ENCODE assay signal across 8 cellular contexts in the genomic region with DNA sequence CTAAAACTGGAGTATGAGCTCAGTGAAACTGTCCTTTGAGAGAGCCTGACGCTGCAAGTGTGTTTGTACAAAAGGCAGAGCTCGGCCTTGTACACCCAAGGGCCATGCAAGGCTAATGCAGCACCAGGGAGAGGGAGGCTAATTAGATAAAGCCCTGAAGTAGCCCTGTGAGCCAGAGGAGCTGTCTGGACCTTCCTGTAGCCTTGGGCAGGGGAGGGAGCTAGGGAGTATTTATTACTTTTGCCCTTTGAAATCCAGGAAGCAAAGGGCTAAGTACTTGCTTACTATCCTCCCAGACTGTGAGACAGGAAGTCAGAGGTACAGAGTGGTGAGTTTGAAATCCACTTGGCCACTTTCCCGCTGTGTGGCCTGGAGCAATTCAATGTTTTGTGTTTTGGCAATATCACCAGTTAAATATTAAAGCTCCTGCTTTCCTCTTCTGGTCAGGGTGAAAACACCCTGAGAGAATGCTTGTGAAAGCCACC. TPM values are rescaled to one million over a fixed set of nuclear protein-coding genes. Genes with fewer than 3 reads are reported as not detected.
DNase-seq lines count a peak whose midpoint lies in the region; ATAC-seq lines count a peak whose summit lies in the region.

No MANE protein-coding gene starts in this region.

- H3K4me1 ChIP-seq in BLaER1 (peaks cover 70% of the 10 kb centered on the region), SJCRH30 (peaks cover 21% of the 10 kb centered on the region), mesenchymal stem cell (ENCODE audit: control insufficient read depth, insufficient read depth, low read depth, low read length) (peaks cover 22% of the 10 kb centered on the region), urinary bladder (ENCODE audit: insufficient read depth) (no peaks in the 10 kb centered on the region)

- peak overlapping the region; percentile 53 for H3K4me3 ChIP-seq in BLaER1
- no peak overlapping the region for H3K4me3 ChIP-seq in SJCRH30
- H3K4me3 ChIP-seq in mesenchymal stem cell (ENCODE audit: insufficient read depth in 1 of 2, low read depth in 1 of 2, low read length in 2 of 2): peak overlapping the region in 1 of 2 experiments; percentile 65
- no peak overlapping the region for H3K4me3 ChIP-seq in urinary bladder (ENCODE audit: low read depth, low read length)

- H3K79me1 ChIP-seq in mesenchymal stem cell (replicated peaks; ENCODE audit: low read length, poor library complexity, severe bottlenecking): peaks cover 2% of the 10 kb centered on the region

- no peaks in the 10 kb centered on the region for H4K20me1 ChIP-seq in BLaER1

- no peaks in the 10 kb centered on the region for H3K27me3 ChIP-seq in BLaER1
- H3K27me3 ChIP-seq in SJCRH30: no peaks in the 10 kb centered on the region
- H3K27me3 ChIP-seq in mesenchymal stem cell (ENCODE audit: control insufficient read depth in 1 of 2, insufficient read depth in 1 of 2, low read length in 2 of 2): no peaks in the 10 kb centered on the region

- H3K36me3 ChIP-seq in BLaER1 (no peaks in the 10 kb centered on the region), SJCRH30 (no peaks in the 10 kb centered on the region), mesenchymal stem cell (ENCODE audit: control insufficient read depth in 1 of 2, insufficient read depth in 2 of 2, low read depth in 1 of 2, low read length in 2 of 2) (no peaks in the 10 kb centered on the region), urinary bladder (ENCODE audit: insufficient read depth) (no peaks in the 10 kb centered on the region)

- peak overlapping the region; percentile 14 to 96 for H2BK12ac ChIP-seq in mesenchymal stem cell (ENCODE audit: low read length in 2 of 2)

- H3K23ac ChIP-seq in mesenchymal stem cell (ENCODE audit: low read length in 2 of 2): no peak overlapping the region

- H4K8ac ChIP-seq in mesenchymal stem cell (ENCODE audit: low read length): peak overlapping the region; percentile 90

- peak overlapping the region; percentile 93 for H3K27ac ChIP-seq in BLaER1
- peak overlapping the region; percentile 91 for H3K27ac ChIP-seq in SJCRH30
- peak overlapping the region; percentile 97 for H3K27ac ChIP-seq in mesenchymal stem cell (ENCODE audit: low read length, poor library complexity, severe bottlenecking)
- H3K27ac ChIP-seq in urinary bladder (ENCODE audit: low read depth): peak overlapping the region; percentile 93

- H2AFZ ChIP-seq in mesenchymal stem cell (ENCODE audit: low read depth, low read length): no peak overlapping the region

- no peaks in the 10 kb centered on the region for H3K9me3 ChIP-seq in BLaER1
- H3K9me3 ChIP-seq in SJCRH30 (replicated peaks): no peaks in the 10 kb centered on the region
- no peaks in the 10 kb centered on the region for H3K9me3 ChIP-seq in mesenchymal stem cell (ENCODE audit: control insufficient read depth, low read length)

- peak overlapping the region in 1 of 2 experiments; percentile 44 for H3K14ac ChIP-seq in mesenchymal stem cell (ENCODE audit: low read length in 2 of 2)

- DNase-seq in SJCRH30 (peak in 1 of 2 experiments; percentile 69), dermis blood vessel endothelial cell (peak; percentile 69), mesenchymal stem cell (no peak), superior temporal gyrus (ENCODE audit: extremely low spot score) (no peak)

- peak overlapping the region; percentile 38 to 92 for H3K4ac ChIP-seq in mesenchymal stem cell (ENCODE audit: low read depth in 1 of 2, low read length in 2 of 2)

- peak overlapping the region; percentile 91 for H2AK5ac ChIP-seq in mesenchymal stem cell (ENCODE audit: low read length, severe bottlenecking)

- H3K18ac ChIP-seq in mesenchymal stem cell (ENCODE audit: low read depth in 1 of 2, low read length in 2 of 2): peak overlapping the region; percentile 88 to 95

- peak overlapping the region; percentile 92 for H2BK5ac ChIP-seq in mesenchymal stem cell (ENCODE audit: low read depth, low read length, poor library complexity, severe bottlenecking)

- H4K91ac ChIP-seq in mesenchymal stem cell (ENCODE audit: low read length): peak overlapping the region; percentile 89

- peak overlapping the region; percentile 83 for H2BK120ac ChIP-seq in mesenchymal stem cell (ENCODE audit: low read depth, low read length)

- H3K4me2 ChIP-seq in BLaER1 (peak overlapping the region; percentile 82), mesenchymal stem cell (ENCODE audit: low read length, poor library complexity, severe bottlenecking) (peak overlapping the region; percentile 24)

- H2BK15ac ChIP-seq in mesenchymal stem cell (ENCODE audit: low read depth, poor library complexity, severe bottlenecking): no peak overlapping the region

- H3K9ac ChIP-seq in BLaER1: peak overlapping the region; percentile 82
- peak overlapping the region; percentile 92 for H3K9ac ChIP-seq in mesenchymal stem cell (ENCODE audit: low read length)

- peak; percentile 39 for ATAC-seq in GM19025 (IDR thresholded peaks at IDR 0.05; ENCODE audit: low read depth, unreplicated experiment)
- peak; percentile 64 for ATAC-seq in HG03135 (IDR thresholded peaks at IDR 0.05; ENCODE audit: unreplicated experiment)

- WGBS in mesenchymal stem cell: 4% methylated on average over 3 of the region's 3 CpGs
- WGBS in urinary bladder: 9% methylated on average over 3 of the region's 3 CpGs

RNA-seq across cellular contexts. Expression of a gene that starts 10.2 kb away (rescaled TPM):
- total RNA-seq in SJCRH30 (2014; rRNA removed; shearing (Covaris generic)): 1,245 and 1,269 TPM in 2 replicates
- 281 and 549 TPM in 2 replicates for total RNA-seq in dermis blood vessel endothelial cell
- polyA plus RNA-seq in mesenchymal stem cell (2013, experiment 1 of 2): 404 TPM
- 417 TPM for polyA plus RNA-seq in mesenchymal stem cell (2013, experiment 2 of 2)
- total RNA-seq in urinary bladder: 163 TPM
- polyA plus RNA-seq in urinary bladder: 542 TPM

RNA-seq across cellular contexts. Expression of a gene that starts 27.9 kb away (rescaled TPM):
- not detected in 2 replicates for total RNA-seq in SJCRH30 (2014; rRNA removed; shearing (Covaris generic))
- total RNA-seq in dermis blood vessel endothelial cell (0.34 TPM in 1 of 2 replicates, not detected in the other), urinary bladder (not detected)
- polyA plus RNA-seq in mesenchymal stem cell (2013, experiment 1 of 2): 0.22 TPM
- polyA plus RNA-seq in mesenchymal stem cell (2013, experiment 2 of 2): 0.29 TPM
- not detected for polyA plus RNA-seq in urinary bladder
